1 cellular context compared by ENCODE assay signal in genomic region chr11:116829525-116830183, GRCh38.
TF ChIP-seq lines count a peak whose summit lies in the region.

APOC3 (plus strand) TSS chr11:116829907; CDS start chr11:116830583, 676 bp downstream.

TF ChIP-seq in HepG2, 621 proteins besides CTCF, POLR2A, EP300 and RAD21 (continued from another document and continues in another):
- TF ChIP-seq, protein P1, sequence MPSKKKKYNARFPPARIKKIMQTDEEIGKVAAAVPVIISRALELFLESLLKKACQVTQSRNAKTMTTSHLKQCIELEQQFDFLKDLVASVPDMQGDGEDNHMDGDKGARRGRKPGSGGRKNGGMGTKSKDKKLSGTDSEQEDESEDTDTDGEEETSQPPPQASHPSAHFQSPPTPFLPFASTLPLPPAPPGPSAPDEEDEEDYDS (CRISPR knock-in tag; IDR thresholded peaks at IDR 0.05), result peak; percentile 96
- TF ChIP-seq IKZF5 (CRISPR knock-in tag; IDR thresholded peaks at IDR 0.05), result peak; percentile 71; the same call in 1 of the 2 replicates
- TF ChIP-seq FOXA3 (CRISPR knock-in tag; IDR thresholded peaks at IDR 0.05), result peak; percentile 64
- TF ChIP-seq SRSF4 (IDR thresholded peaks at IDR 0.05; ENCODE audit: low read depth, low read length, poor library complexity, severe bottlenecking), result no peak
- TF ChIP-seq MLX (CRISPR knock-in tag; IDR thresholded peaks at IDR 0.05), result peak; percentile 73; the same call in 1 of the 2 replicates
- TF ChIP-seq ESRRA (CRISPR knock-in tag; IDR thresholded peaks at IDR 0.05; ENCODE audit: low read depth), result peak; percentile 83
- peak; percentile 78; the same call in 1 of the 2 replicates for TF ChIP-seq ZNF878 (CRISPR knock-in tag; IDR thresholded peaks at IDR 0.05)
- TF ChIP-seq ZFAT (CRISPR knock-in tag; conservative IDR thresholded peaks at IDR 0.05), result no peak
- TF ChIP-seq CCDC6 (CRISPR knock-in tag; IDR thresholded peaks at IDR 0.05), result peak; percentile 13; the same call in 1 of the 2 replicates
- TF ChIP-seq ATF7-NPFF (CRISPR knock-in tag; IDR thresholded peaks at IDR 0.05; ENCODE audit: low read depth), result peak; percentile 47; the same call in 1 of the 2 replicates
- TF ChIP-seq ATF4 (CRISPR knock-in tag; IDR thresholded peaks at IDR 0.05), result peak in 1 of 2 experiments; percentile 95; a peak in 2 of 4 replicates
- TF ChIP-seq E2F1 (CRISPR knock-in tag; IDR thresholded peaks at IDR 0.05), result 0 out of 2 replicates have a peak, but pooled peaks have one; percentile 42
- no peak for TF ChIP-seq ZNF550 (CRISPR knock-in tag; IDR thresholded peaks at IDR 0.05; ENCODE audit: borderline replicate concordance)
- TF ChIP-seq MYPOP (CRISPR knock-in tag; IDR thresholded peaks at IDR 0.05), result peak; percentile 70; the same call in 1 of the 2 replicates
- TF ChIP-seq ZNF761 (CRISPR knock-in tag; conservative IDR thresholded peaks at IDR 0.05), result peak; percentile 65; the same call in 1 of the 2 replicates
- TF ChIP-seq ZSCAN22 (CRISPR knock-in tag; IDR thresholded peaks at IDR 0.05), result peak; percentile 72; the same call in 1 of the 2 replicates
- peak; percentile 58 for TF ChIP-seq AGO2 (optimal IDR thresholded peaks at IDR 0.05; ENCODE audit: low read depth, low read length)
- TF ChIP-seq SRSF1 (optimal IDR thresholded peaks at IDR 0.05; ENCODE audit: low read depth, low read length), result no peak
- no peak; the same call in 1 of the 2 replicates for TF ChIP-seq ZSCAN31 (CRISPR knock-in tag; IDR thresholded peaks at IDR 0.05; ENCODE audit: low read depth)
- TF ChIP-seq, protein P2, sequence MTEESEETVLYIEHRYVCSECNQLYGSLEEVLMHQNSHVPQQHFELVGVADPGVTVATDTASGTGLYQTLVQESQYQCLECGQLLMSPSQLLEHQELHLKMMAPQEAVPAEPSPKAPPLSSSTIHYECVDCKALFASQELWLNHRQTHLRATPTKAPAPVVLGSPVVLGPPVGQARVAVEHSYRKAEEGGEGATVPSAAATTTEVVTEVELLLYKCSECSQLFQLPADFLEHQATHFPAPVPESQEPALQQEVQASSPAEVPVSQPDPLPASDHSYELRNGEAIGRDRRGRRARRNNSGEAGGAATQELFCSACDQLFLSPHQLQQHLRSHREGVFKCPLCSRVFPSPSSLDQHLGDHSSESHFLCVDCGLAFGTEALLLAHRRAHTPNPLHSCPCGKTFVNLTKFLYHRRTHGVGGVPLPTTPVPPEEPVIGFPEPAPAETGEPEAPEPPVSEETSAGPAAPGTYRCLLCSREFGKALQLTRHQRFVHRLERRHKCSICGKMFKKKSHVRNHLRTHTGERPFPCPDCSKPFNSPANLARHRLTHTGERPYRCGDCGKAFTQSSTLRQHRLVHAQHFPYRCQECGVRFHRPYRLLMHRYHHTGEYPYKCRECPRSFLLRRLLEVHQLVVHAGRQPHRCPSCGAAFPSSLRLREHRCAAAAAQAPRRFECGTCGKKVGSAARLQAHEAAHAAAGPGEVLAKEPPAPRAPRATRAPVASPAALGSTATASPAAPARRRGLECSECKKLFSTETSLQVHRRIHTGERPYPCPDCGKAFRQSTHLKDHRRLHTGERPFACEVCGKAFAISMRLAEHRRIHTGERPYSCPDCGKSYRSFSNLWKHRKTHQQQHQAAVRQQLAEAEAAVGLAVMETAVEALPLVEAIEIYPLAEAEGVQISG (CRISPR knock-in tag; IDR thresholded peaks at IDR 0.05), result peak; percentile 60
- TF ChIP-seq MED1 (CRISPR knock-in tag; IDR thresholded peaks at IDR 0.05), result peak; percentile 91
- TF ChIP-seq FOSL2 (CRISPR knock-in tag; IDR thresholded peaks at IDR 0.05), result peak; percentile 61
- TF ChIP-seq ZBTB3 (CRISPR knock-in tag; IDR thresholded peaks at IDR 0.05; ENCODE audit: borderline replicate concordance, low read depth), result peak; percentile 11; the same call in 1 of the 2 replicates
- TF ChIP-seq SALL2 (CRISPR knock-in tag; IDR thresholded peaks at IDR 0.05), result peak; percentile 35; the same call in 1 of the 2 replicates
- TF ChIP-seq RARA (CRISPR knock-in tag; IDR thresholded peaks at IDR 0.05), result peak; percentile 85
- no peak; the same call in 1 of the 2 replicates for TF ChIP-seq ZNF614 (CRISPR knock-in tag; IDR thresholded peaks at IDR 0.05; ENCODE audit: borderline replicate concordance)
- peak; percentile 62; the same call in 1 of the 2 replicates for TF ChIP-seq ZBTB8A (CRISPR knock-in tag; IDR thresholded peaks at IDR 0.05; ENCODE audit: borderline replicate concordance, low read depth)
- peak; percentile 95 for TF ChIP-seq HNF4G (IDR thresholded peaks at IDR 0.05; ENCODE audit: borderline replicate concordance, low read depth, low read length)
- TF ChIP-seq HNF4G (CRISPR knock-in tag; IDR thresholded peaks at IDR 0.05; ENCODE audit: borderline replicate concordance, low read depth), result peak; percentile 96
- TF ChIP-seq NCOA2 (CRISPR knock-in tag; IDR thresholded peaks at IDR 0.05), result peak; percentile 64
- TF ChIP-seq, protein P3, sequence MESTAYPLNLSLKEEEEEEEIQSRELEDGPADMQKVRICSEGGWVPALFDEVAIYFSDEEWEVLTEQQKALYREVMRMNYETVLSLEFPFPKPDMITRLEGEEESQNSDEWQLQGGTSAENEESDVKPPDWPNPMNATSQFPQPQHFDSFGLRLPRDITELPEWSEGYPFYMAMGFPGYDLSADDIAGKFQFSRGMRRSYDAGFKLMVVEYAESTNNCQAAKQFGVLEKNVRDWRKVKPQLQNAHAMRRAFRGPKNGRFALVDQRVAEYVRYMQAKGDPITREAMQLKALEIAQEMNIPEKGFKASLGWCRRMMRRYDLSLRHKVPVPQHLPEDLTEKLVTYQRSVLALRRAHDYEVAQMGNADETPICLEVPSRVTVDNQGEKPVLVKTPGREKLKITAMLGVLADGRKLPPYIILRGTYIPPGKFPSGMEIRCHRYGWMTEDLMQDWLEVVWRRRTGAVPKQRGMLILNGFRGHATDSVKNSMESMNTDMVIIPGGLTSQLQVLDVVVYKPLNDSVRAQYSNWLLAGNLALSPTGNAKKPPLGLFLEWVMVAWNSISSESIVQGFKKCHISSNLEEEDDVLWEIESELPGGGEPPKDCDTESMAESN (CRISPR knock-in tag; conservative IDR thresholded peaks at IDR 0.05), result 0 out of 2 replicates have a peak, but pooled peaks have one; percentile 45
- TF ChIP-seq MIXL1 (CRISPR knock-in tag; IDR thresholded peaks at IDR 0.05), result 0 out of 2 replicates have a peak, but pooled peaks have one; percentile 30
- no peak for TF ChIP-seq ZNF460 (CRISPR knock-in tag; IDR thresholded peaks at IDR 0.05; ENCODE audit: borderline replicate concordance)
- TF ChIP-seq GZF1 (CRISPR knock-in tag; IDR thresholded peaks at IDR 0.05), result no peak
- no peak for TF ChIP-seq ZNF841 (CRISPR knock-in tag; IDR thresholded peaks at IDR 0.05; ENCODE audit: borderline replicate concordance)
- no peak for TF ChIP-seq ZNF589 (CRISPR knock-in tag; conservative IDR thresholded peaks at IDR 0.05)
- peak; percentile 77; the same call in 1 of the 2 replicates for TF ChIP-seq ZNF281 (CRISPR knock-in tag; IDR thresholded peaks at IDR 0.05; ENCODE audit: borderline replicate concordance)
- no peak for TF ChIP-seq ONECUT2 (CRISPR knock-in tag; IDR thresholded peaks at IDR 0.05)
- TF ChIP-seq E2F5 (CRISPR knock-in tag; conservative IDR thresholded peaks at IDR 0.05), result no peak
- TF ChIP-seq KDM5B (CRISPR knock-in tag; IDR thresholded peaks at IDR 0.05; ENCODE audit: borderline replicate concordance), result peak; percentile 50; the same call in 1 of the 2 replicates
- TF ChIP-seq, protein P4, sequence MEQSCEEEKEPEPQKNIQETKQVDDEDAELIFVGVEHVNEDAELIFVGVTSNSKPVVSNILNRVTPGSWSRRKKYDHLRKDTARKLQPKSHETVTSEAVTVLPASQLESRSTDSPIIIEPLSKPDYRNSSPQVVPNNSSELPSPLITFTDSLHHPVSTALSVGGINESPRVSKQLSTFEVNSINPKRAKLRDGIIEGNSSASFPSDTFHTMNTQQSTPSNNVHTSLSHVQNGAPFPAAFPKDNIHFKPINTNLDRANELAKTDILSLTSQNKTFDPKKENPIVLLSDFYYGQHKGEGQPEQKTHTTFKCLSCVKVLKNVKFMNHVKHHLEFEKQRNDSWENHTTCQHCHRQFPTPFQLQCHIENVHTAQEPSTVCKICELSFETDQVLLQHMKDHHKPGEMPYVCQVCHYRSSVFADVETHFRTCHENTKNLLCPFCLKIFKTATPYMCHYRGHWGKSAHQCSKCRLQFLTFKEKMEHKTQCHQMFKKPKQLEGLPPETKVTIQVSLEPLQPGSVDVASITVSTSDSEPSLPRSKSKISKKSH (CRISPR knock-in tag; IDR thresholded peaks at IDR 0.05; ENCODE audit: borderline replicate concordance), result peak; percentile 86; the same call in 1 of the 2 replicates
- peak; percentile 73 for TF ChIP-seq ZBTB7A (CRISPR knock-in tag; IDR thresholded peaks at IDR 0.05)
- peak; percentile 42; the same call in 1 of the 2 replicates for TF ChIP-seq SIN3A (IDR thresholded peaks at IDR 0.05; ENCODE audit: borderline replicate concordance, low read depth, low read length)
- TF ChIP-seq POLR2AphosphoS5 (IDR thresholded peaks at IDR 0.05; ENCODE audit: low read depth, low read length), result peak; percentile 98
- peak; percentile 98 for TF ChIP-seq CEBPB (IDR thresholded peaks at IDR 0.05; ENCODE audit: borderline replicate concordance, low read depth, low read length)
- peak; percentile 77 for TF ChIP-seq FOXC1 (CRISPR knock-in tag; IDR thresholded peaks at IDR 0.05; ENCODE audit: borderline replicate concordance)
- 0 out of 2 replicates have a peak, but pooled peaks have one; percentile 8 for TF ChIP-seq ZNF430 (CRISPR knock-in tag; IDR thresholded peaks at IDR 0.05)
- TF ChIP-seq ZNF747 (CRISPR knock-in tag; IDR thresholded peaks at IDR 0.05; ENCODE audit: borderline replicate concordance), result no peak
- peak; percentile 18; the same call in 1 of the 2 replicates for TF ChIP-seq ELF1 (CRISPR knock-in tag; IDR thresholded peaks at IDR 0.05)
- no peak for TF ChIP-seq NPAS2 (CRISPR knock-in tag; IDR thresholded peaks at IDR 0.05; ENCODE audit: borderline replicate concordance)
- no peak for TF ChIP-seq RFX3 (CRISPR knock-in tag; IDR thresholded peaks at IDR 0.05)
- TF ChIP-seq RBFOX2 (IDR thresholded peaks at IDR 0.05; ENCODE audit: low read depth, low read length), result peak; percentile 55; the same call in 1 of the 2 replicates
